In the genomic region with DNA sequence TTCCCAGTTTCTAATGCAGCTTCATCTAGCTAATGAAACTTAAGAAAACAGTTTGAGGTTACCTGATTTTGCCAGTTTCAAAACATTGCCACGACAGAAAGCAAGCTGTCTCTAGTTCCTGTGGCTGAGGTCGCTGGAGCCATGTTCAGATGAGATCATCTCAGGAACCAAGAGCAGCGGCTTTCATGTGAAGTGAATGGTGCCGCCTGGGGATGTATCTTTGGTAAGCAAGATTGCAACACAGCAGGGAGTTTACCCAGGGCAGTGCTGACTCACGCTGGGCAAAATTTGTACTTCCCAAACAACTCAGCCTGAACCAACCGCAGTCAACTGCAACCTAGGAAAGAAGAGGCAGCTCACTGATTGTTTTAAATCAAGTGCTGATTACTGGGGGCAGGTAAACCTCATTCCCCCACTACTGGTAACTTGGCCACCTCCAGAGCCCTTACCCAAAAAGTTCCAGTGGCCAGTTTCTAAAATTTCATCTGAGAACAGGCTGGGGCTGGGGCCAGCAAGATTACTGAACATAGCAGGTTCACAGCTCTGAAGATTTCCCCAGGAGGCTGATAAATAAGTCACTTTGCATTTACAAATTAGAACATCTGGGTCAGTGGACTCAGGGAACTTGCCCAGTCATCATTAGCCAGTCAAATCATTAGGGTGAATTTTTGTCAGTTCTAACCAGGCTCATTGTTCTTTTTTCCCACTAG, we compare ENCODE assay signal across 8 cellular contexts. TPM values are rescaled to one million over a fixed set of nuclear protein-coding genes. Genes with fewer than 3 reads are reported as not detected.
DNase-seq lines count a peak whose midpoint lies in the region; ATAC-seq and TF ChIP-seq lines count a peak whose summit lies in the region.

A gene with protein sequence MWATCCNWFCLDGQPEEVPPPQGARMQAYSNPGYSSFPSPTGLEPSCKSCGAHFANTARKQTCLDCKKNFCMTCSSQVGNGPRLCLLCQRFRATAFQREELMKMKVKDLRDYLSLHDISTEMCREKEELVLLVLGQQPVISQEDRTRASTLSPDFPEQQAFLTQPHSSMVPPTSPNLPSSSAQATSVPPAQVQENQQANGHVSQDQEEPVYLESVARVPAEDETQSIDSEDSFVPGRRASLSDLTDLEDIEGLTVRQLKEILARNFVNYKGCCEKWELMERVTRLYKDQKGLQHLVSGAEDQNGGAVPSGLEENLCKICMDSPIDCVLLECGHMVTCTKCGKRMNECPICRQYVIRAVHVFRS (minus strand): TSS at position 194 of the 710 bp plus-strand sequence. CDS start 37,154 bp downstream, outside the sequence.

- TF ChIP-seq CTCF in heart right ventricle (IDR thresholded peaks at IDR 0.05) (peak in 5 of 9 donors; percentile 27 to 53 (median 46)), upper lobe of left lung (IDR thresholded peaks at IDR 0.05) (peak in 3 of 6 experiments; percentile 7 to 44 (median 23))

- WGBS in adipose tissue, 3 donors: 6 to 17% (median 12%) methylated on average over 6 of the region's 6 CpGs
- 12 to 27% methylated on average over 6 of the region's 6 CpGs for WGBS in heart right ventricle, 2 donors
- WGBS in upper lobe of left lung, 2 donors: 11 to 24% methylated on average over 4 to 6 of the region's 6 CpGs

- DNase-seq in GM04503 (ENCODE audit: low read depth) (peak; percentile 94), HCEC 1CT (peak; percentile 98), MG63 (peak; percentile 95), SW480 (ENCODE audit: low spot score) (peak; percentile 97), heart right ventricle (peak; percentile 58 to 85), posterior vena cava (ENCODE audit: low spot score) (peak; percentile 94), upper lobe of left lung (peak in 1 of 2 donors; percentile 97)

- TF ChIP-seq EP300 in upper lobe of left lung (IDR thresholded peaks at IDR 0.05): peak in 2 of 4 donors; percentile 47

- H3K36me3 ChIP-seq in MG63 (peaks cover 7% of the 10 kb centered on the region), heart right ventricle (peaks cover 0 to 11% (median 0%) of the 10 kb centered on the region in 9 donors), upper lobe of left lung (peaks cover 0 to 10% (median 0%) of the 10 kb centered on the region in 4 donors)

- no peaks in the 10 kb centered on the region for H3K9me3 ChIP-seq in MG63
- H3K9me3 ChIP-seq in heart right ventricle: no peaks in the 10 kb centered on the region
- H3K9me3 ChIP-seq in upper lobe of left lung: no peaks in the 10 kb centered on the region

- ATAC-seq in heart right ventricle (peak; percentile 96 to 100 (median 99)), upper lobe of left lung (ENCODE audit: low FRiP score in 2 of 2) (peak; percentile 95 to 99)

- peak within 1 kb of the TSS; percentile 93 for H3K27ac ChIP-seq in adipose tissue (ENCODE audit: low read depth, low read length)
- peak within 1 kb of the TSS; percentile 3 to 92 (median 68) for H3K27ac ChIP-seq in heart right ventricle
- H3K27ac ChIP-seq in upper lobe of left lung: peak within 1 kb of the TSS; percentile 79 to 88 (median 85)

- peak in 2 of 4 donors; percentile 45 to 56 for TF ChIP-seq POLR2A in upper lobe of left lung (IDR thresholded peaks at IDR 0.05)

- H3K4me3 ChIP-seq in MG63 (peak within 1 kb of the TSS; percentile 33), heart right ventricle (peak within 1 kb of the TSS in 8 of 10 donors; percentile 18 to 41 (median 34)), upper lobe of left lung (peak within 1 kb of the TSS in 2 of 4 donors; percentile 12 to 25)

- H3K27me3 ChIP-seq in MG63 (no peaks in the 10 kb centered on the region), heart right ventricle (no peaks in the 10 kb centered on the region), upper lobe of left lung (no peaks in the 10 kb centered on the region)

- H3K4me1 ChIP-seq in heart right ventricle: peaks cover 0 to 41% (median 12%) of the 10 kb centered on the region in 9 donors
- H3K4me1 ChIP-seq in upper lobe of left lung: peaks cover 10 to 19% (median 16%) of the 10 kb centered on the region in 4 donors

- intact Hi-C loops in heart right ventricle (cut with DNase I) (loop anchor here in 3 of 10 donors (5.0 kb wide), 1 partner anchor 41 kb away; no protein-coding TSS in a partner anchor), posterior vena cava (cut with DNase I) (no loop called here)

RNA-seq across cellular contexts. Expression of the gene that starts here (rescaled TPM):
- total RNA-seq in MG63 (2014; rRNA removed; shearing (Covaris generic); ENCODE audit: low replicate concordance): 10.5 and 18.0 TPM in 2 replicates
- polyA plus RNA-seq in adipose tissue (1 to 10 TPM; 5.5 to 9.9 (median 7.6) TPM), heart right ventricle (1 to 10 TPM; 2.3 to 4.6 TPM)
- total RNA-seq in heart right ventricle (10 to 100 TPM in 9 of 10 donors, 1 to 10 TPM in 1; 9.2 to 19.3 (median 13.9) TPM), posterior vena cava (10 to 100 TPM; 19.8 to 23.0 TPM), upper lobe of left lung (10 to 100 TPM; 17.6 to 30.8 (median 25.3) TPM)
